15 cellular contexts compared by ENCODE assay signal in genomic region chr20:39823239-39823638, GRCh38.
DNase-seq lines count a peak whose midpoint lies in the region; ATAC-seq and TF ChIP-seq lines count a peak whose summit lies in the region.
"Had no signal": no experiment of that assay in that cellular context is flagged by ENCODE, and none has a peak within 500 bp of the region (broad histone marks: within the 10 kb centered on the region; RNA-seq: fewer than 3 reads in every experiment).

No MANE protein-coding gene starts in this region.

- H3K27me3 Mint-ChIP-seq in activated CD8-positive, alpha-beta T cell treated with anti-CD3 and anti-CD28 coated beads, Interleukin-2, amount 10 ng/mL, durations not matched to agents 7 days and 5 days (ENCODE audit: low read depth) = no peaks in the 10 kb centered on the region

- H3K4me1 Mint-ChIP-seq in activated CD8-positive, alpha-beta T cell treated with anti-CD3 and anti-CD28 coated beads, Interleukin-2, amount 10 ng/mL, durations not matched to agents 7 days and 5 days (ENCODE audit: low read depth) = no peaks in the 10 kb centered on the region

- TF ChIP-seq CTCF in brain microvascular endothelial cell (IDR thresholded peaks at IDR 0.05; ENCODE audit: low read depth, low read length, missing control alignments) = peak; percentile 15

- H3K27me3 ChIP-seq in brain microvascular endothelial cell (replicated peaks) = no peaks in the 10 kb centered on the region

- H3K27ac ChIP-seq in brain microvascular endothelial cell = peak overlapping the region; percentile 89
- H3K27ac ChIP-seq: epithelial cell of prostate, PC-9 had no signal

- no peak overlapping the region for H3K4me3 ChIP-seq in brain microvascular endothelial cell (ENCODE audit: low read depth, low read length)
- H3K4me3 ChIP-seq: PC-9 had no signal

- H3K4me3 Mint-ChIP-seq in activated CD8-positive, alpha-beta T cell treated with anti-CD3 and anti-CD28 coated beads, Interleukin-2, amount 10 ng/mL, durations not matched to agents 7 days and 5 days = no peak overlapping the region
- H3K4me3 Mint-ChIP-seq: T-helper 2 cell treated with Interferon-gamma antibody and Interleukin-4, amounts not matched to agents 5 μg/mL and 100 μg/mL, for 36 hours had no signal

- H3K36me3 Mint-ChIP-seq in activated CD8-positive, alpha-beta T cell treated with anti-CD3 and anti-CD28 coated beads, Interleukin-2, amount 10 ng/mL, durations not matched to agents 7 days and 5 days (ENCODE audit: low read depth) = no peaks in the 10 kb centered on the region

- no peak overlapping the region for H3K27ac Mint-ChIP-seq in activated CD8-positive, alpha-beta T cell treated with anti-CD3 and anti-CD28 coated beads, Interleukin-2, amount 10 ng/mL, durations not matched to agents 7 days and 5 days
- H3K27ac Mint-ChIP-seq: T-helper 2 cell treated with Interferon-gamma antibody and Interleukin-4, amounts not matched to agents 5 μg/mL and 100 μg/mL, for 36 hours had no signal

- CTCF ChIA-PET in activated CD8-positive, alpha-beta T cell treated with anti-CD3 and anti-CD28 coated beads, Interleukin-2, amount 10 ng/mL, durations not matched to agents 7 days and 5 days (lab: Charles Lee) = no interaction called here

- in situ Hi-C loops in brain microvascular endothelial cell (cut with HindIII; ENCODE audit: low pct_ligation_motif_present, low sequenced_read_pairs) = no loop called here

- H3K36me3 ChIP-seq in brain microvascular endothelial cell (replicated peaks) = no peaks in the 10 kb centered on the region

- no peak for ATAC-seq in activated CD8-positive, alpha-beta T cell treated with anti-CD3 and anti-CD28 coated beads, Interleukin-2, amount 10 ng/mL, durations not matched to agents 7 days and 5 days
- ATAC-seq in GM19324 (IDR thresholded peaks at IDR 0.05; ENCODE audit: low FRiP score, unreplicated experiment) = no peak
- no peak for ATAC-seq in HG02642 (IDR thresholded peaks at IDR 0.05; ENCODE audit: poor library complexity, unreplicated experiment)

- POLR2A ChIA-PET in activated CD8-positive, alpha-beta T cell treated with anti-CD3 and anti-CD28 coated beads, Interleukin-2, amount 10 ng/mL, durations not matched to agents 7 days and 5 days (lab: Charles Lee) = no interaction called here

- H3K9me3 Mint-ChIP-seq in activated CD8-positive, alpha-beta T cell treated with anti-CD3 and anti-CD28 coated beads, Interleukin-2, amount 10 ng/mL, durations not matched to agents 7 days and 5 days (ENCODE audit: insufficient read depth) = no peaks in the 10 kb centered on the region
- H3K9me3 Mint-ChIP-seq: T-helper 2 cell treated with Interferon-gamma antibody and Interleukin-4, amounts not matched to agents 5 μg/mL and 100 μg/mL, for 36 hours had no signal

- DNase-seq in AG08395 (ENCODE audit: low spot score) (peak; percentile 95), HT1080 (ENCODE audit: low read depth) (peak; percentile 77), brain microvascular endothelial cell (peak; percentile 93), mucosa of gallbladder (ENCODE audit: low spot score) (peak; percentile 56), HCEC 1CT (no peak)
- DNase-seq in activated CD8-positive, alpha-beta T cell treated with anti-CD3 and anti-CD28 coated beads, Interleukin-2, amount 10 ng/mL, durations not matched to agents 7 days and 5 days = no peak
- DNase-seq: activated effector memory CD4-positive, alpha-beta T cell treated with Interleukin-2 at 50 U/mL for 16 hours; AML-193; DMS153; NCI-H1436 treated with DMSO at 0.1 percent for 48 hours; PC-9 had no signal

Comparison
In these comparisons a context has a peak if more than half of its experiments do, and no peak if none do; other contexts are left out.
1. DNase-seq: peak in AG08395 (single experiment), HT1080 (single experiment), brain microvascular endothelial cell (single experiment) and mucosa of gallbladder (single experiment); none in HCEC 1CT (single experiment) and activated CD8-positive, alpha-beta T cell treated with anti-CD3 and anti-CD28 coated beads, Interleukin-2, amount 10 ng/mL, durations not matched to agents 7 days and 5 days (single experiment).